In the genomic region with DNA sequence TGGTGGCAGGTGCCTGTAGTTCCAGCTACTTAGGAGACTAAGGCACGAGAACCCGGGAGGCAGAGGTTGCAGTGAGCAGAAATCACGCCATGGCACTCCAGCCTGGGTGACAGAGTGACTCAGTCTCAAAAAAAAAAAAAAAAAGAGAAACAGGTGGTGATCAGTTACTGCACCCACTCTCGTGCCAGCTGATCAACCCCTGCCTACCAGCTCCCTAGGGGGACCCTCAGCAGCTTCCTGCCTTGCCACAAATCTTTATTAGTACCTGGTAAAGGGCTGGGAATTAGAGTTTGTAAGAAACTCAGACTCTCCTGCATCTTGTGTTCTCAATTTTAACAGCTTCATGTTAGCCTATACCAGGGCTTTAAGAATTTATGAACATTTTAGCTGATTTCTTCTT, we compare ENCODE assay signal across 16 cellular contexts.
DNase-seq lines count a peak whose midpoint lies in the region; ATAC-seq and FAIRE-seq lines count a peak whose summit lies in the region.
"Had no signal": no experiment of that assay in that cellular context is flagged by ENCODE, and none has a peak within 500 bp of the region (broad histone marks: within the 10 kb centered on the region; RNA-seq: fewer than 3 reads in every experiment).

No MANE protein-coding gene starts in this region.

- no peak overlapping the region for H3K4me3 ChIP-seq in BLaER1

- H4K20me1 ChIP-seq in BLaER1, result no peaks in the 10 kb centered on the region

- H3K36me3 ChIP-seq in BLaER1, result no peaks in the 10 kb centered on the region

- H3K4me2 ChIP-seq in BLaER1, result peak overlapping the region; percentile 49
- H3K4me2 ChIP-seq: KMS-11 had no signal

- peaks cover 15% of the 10 kb centered on the region for H3K4me1 ChIP-seq in BLaER1

- no peaks in the 10 kb centered on the region for H3K9me3 ChIP-seq in BLaER1

- FAIRE-seq in urothelium cell line (lab: Jason Lieb, UNC), result no peak
- FAIRE-seq: A204.1, GM12892, GM18507, H54 had no signal

- no peak overlapping the region for H3K9ac ChIP-seq in BLaER1
- H3K9ac ChIP-seq: KMS-11 had no signal

- DNase-seq in NCI-H524 (lab: John Stamatoyannopoulos, UW), result peak; percentile 6 to 71
- DNase-seq in myocyte (ENCODE audit: low read depth), result peak; percentile 32
- no peak for DNase-seq in urothelium cell line (ENCODE audit: low spot score)
- no peak for DNase-seq in DMS153 (lab: John Stamatoyannopoulos, UW)
- DNase-seq: C1 segment of cervical spinal cord, NCI-H1048, NCI-H2029 treated with DMSO at 0.1 percent for 48 hours, NCI-H82 had no signal

- ATAC-seq in GM19468 (IDR thresholded peaks at IDR 0.05; ENCODE audit: extremely low read depth, unreplicated experiment) (peak; percentile 9), HG02852 (IDR thresholded peaks at IDR 0.05; ENCODE audit: unreplicated experiment) (no peak)

- H3K27me3 ChIP-seq in BLaER1, result no peaks in the 10 kb centered on the region

- no peak overlapping the region for H3K27ac ChIP-seq in BLaER1
- H3K27ac ChIP-seq: KMS-11 had no signal

Comparison
In these comparisons a context has a peak if more than half of its experiments do, and no peak if none do; other contexts are left out.
1. DNase-seq: peak in NCI-H524 (2 of 2) and myocyte (single experiment); none in urothelium cell line (single experiment) and DMS153 (single experiment).